Comparison of ENCODE assay signal across 10 cellular contexts in genomic region chr7:45924283-45924682, GRCh38. TPM values are rescaled to one million over a fixed set of nuclear protein-coding genes. Genes with fewer than 3 reads are reported as not detected.
DNase-seq lines count a peak whose midpoint lies in the region; ATAC-seq and TF ChIP-seq lines count a peak whose summit lies in the region.
"Had no signal": no experiment of that assay in that cellular context is flagged by ENCODE, and none has a peak within 500 bp of the region (broad histone marks: within the 10 kb centered on the region; RNA-seq: fewer than 3 reads in every experiment).

No MANE protein-coding gene starts in this region.

- ATAC-seq in esophagus mucosa (peak; percentile 46), psoas muscle (peak in 3 of 4 donors; percentile 41 to 58 (median 44)), HG02870 (IDR thresholded peaks at IDR 0.05; ENCODE audit: unreplicated experiment) (no peak)

- 33 to 54% (median 36%) methylated on average over 5 of the region's 5 CpGs for WGBS in psoas muscle, 3 donors
- 11 to 60% methylated on average over 2 to 5 of the region's 5 CpGs for WGBS in transverse colon (ENCODE audit: low coverage in 1 of 2), 2 donors

- in situ Hi-C loops in transverse colon (cut with MboI; ENCODE audit: low pct_ligation_motif_present in 1 of 4, low pct_unique_long_range_greater_than_20kb in 1 of 4, low sequenced_read_pairs in 3 of 4), result loop anchor here in 3 of 4 donors (5.0 to 25.0 kb wide), 5 partner anchors 428 to 1263 kb away; no protein-coding TSS in a partner anchor

- no peaks in the 10 kb centered on the region for H3K9me3 ChIP-seq in psoas muscle
- H3K9me3 ChIP-seq in transverse colon, result no peaks in the 10 kb centered on the region

- no peak overlapping the region for H3K27ac Mint-ChIP-seq in mesothelial cell of epicardium
- H3K27ac Mint-ChIP-seq: activated CD4-positive, alpha-beta T cell treated with anti-CD3 and anti-CD28 coated beads, Interleukin-2, amount 10 ng/mL, durations not matched to agents 7 days and 5 days had no signal

- TF ChIP-seq CTCF in psoas muscle (IDR thresholded peaks at IDR 0.05) (no peak), transverse colon (IDR thresholded peaks at IDR 0.05) (no peak), mesothelial cell of epicardium (IDR thresholded peaks at IDR 0.05; ENCODE audit: unreplicated experiment) (no peak)

- peaks cover 32% of the 10 kb centered on the region for H3K4me1 Mint-ChIP-seq in mesothelial cell of epicardium

- no peak for TF ChIP-seq POLR2A in transverse colon (IDR thresholded peaks at IDR 0.05)

- H3K27ac ChIP-seq in psoas muscle (no peak overlapping the region), transverse colon (no peak overlapping the region)

- TF ChIP-seq EP300 in transverse colon (IDR thresholded peaks at IDR 0.05; ENCODE audit: low read depth), result no peak

- H3K4me3 ChIP-seq in psoas muscle (no peak overlapping the region), transverse colon (no peak overlapping the region)

- H3K27me3 Mint-ChIP-seq in mesothelial cell of epicardium (ENCODE audit: low read depth), result no peaks in the 10 kb centered on the region

- H3K36me3 Mint-ChIP-seq in mesothelial cell of epicardium, result peaks cover 15% of the 10 kb centered on the region

- peak; percentile 67 for DNase-seq in GM04504 (ENCODE audit: low read depth)
- peak; percentile 89 for DNase-seq in RPMI7951 (ENCODE audit: low read depth)
- DNase-seq in psoas muscle, result no peak
- DNase-seq in transverse colon, result no peak
- DNase-seq in mesothelial cell of epicardium (ENCODE audit: low spot score in 2 of 2, unreplicated experiment in 2 of 2), result no peak
- DNase-seq in inferior parietal cortex (ENCODE audit: extremely low spot score), result no peak
- DNase-seq: activated CD4-positive, alpha-beta T cell treated with anti-CD3 and anti-CD28 coated beads, Interleukin-2, amount 10 ng/mL, durations not matched to agents 7 days and 5 days; NCI-H1092 treated with DMSO at 0.1 percent for 48 hours had no signal

- H3K4me3 Mint-ChIP-seq in mesothelial cell of epicardium, result no peak overlapping the region
- H3K4me3 Mint-ChIP-seq: activated CD4-positive, alpha-beta T cell treated with anti-CD3 and anti-CD28 coated beads, Interleukin-2, amount 10 ng/mL, durations not matched to agents 7 days and 5 days had no signal

- H3K27me3 ChIP-seq in psoas muscle (ENCODE audit: insufficient read depth in 3 of 3, low read length in 2 of 3), result peaks cover 0 to 43% (median 16%) of the 10 kb centered on the region in 3 donors
- H3K27me3 ChIP-seq in transverse colon, result peaks cover 44% of the 10 kb centered on the region

- H3K4me1 ChIP-seq in psoas muscle, result peaks cover 9% of the 10 kb centered on the region
- H3K4me1 ChIP-seq in transverse colon, result peaks cover 0 to 27% (median 19%) of the 10 kb centered on the region in 4 donors

- no peaks in the 10 kb centered on the region for H3K36me3 ChIP-seq in psoas muscle (ENCODE audit: insufficient read depth in 1 of 2, low read depth in 1 of 2)
- no peaks in the 10 kb centered on the region for H3K36me3 ChIP-seq in transverse colon

- H3K9me3 Mint-ChIP-seq in mesothelial cell of epicardium, result peaks cover 24% of the 10 kb centered on the region
- H3K9me3 Mint-ChIP-seq: activated CD4-positive, alpha-beta T cell treated with anti-CD3 and anti-CD28 coated beads, Interleukin-2, amount 10 ng/mL, durations not matched to agents 7 days and 5 days had no signal

- intact Hi-C loops in psoas muscle (cut with DNase I) (no loop called here), transverse colon (cut with DNase I; ENCODE audit: low total_unique reads) (no loop called here)

RNA-seq across cellular contexts. Expression of gene IGFBP3, which starts 3.2 kb away (rescaled TPM):
- 10.1 and 11.7 TPM in 2 replicates for total RNA-seq in RPMI7951 (2014; rRNA removed; shearing (Covaris generic))
- total RNA-seq in esophagus mucosa, result 7.9 TPM
- 10 to 100 TPM; 13.9 to 62.6 (median 38.7) TPM for total RNA-seq in psoas muscle
- polyA plus RNA-seq in psoas muscle, result 100 to 1,000 TPM in 1 of 3 donors, 10 to 100 TPM in 2; 19.8 to 114 (median 26.4) TPM
- 100 to 1,000 TPM in 1 of 4 donors, 10 to 100 TPM in 3; 25.4 to 118 (median 57.6) TPM for total RNA-seq in transverse colon
- total RNA-seq in mesothelial cell of epicardium, result 1,085 to 1,177 TPM (median 1,171 TPM) in 3 replicates

RNA-seq across cellular contexts. Expression of gene IGFBP1, which starts 36.0 kb away (rescaled TPM):
- total RNA-seq in RPMI7951 (2014; rRNA removed; shearing (Covaris generic)), result not detected in 2 replicates
- not detected for total RNA-seq in esophagus mucosa
- not detected for total RNA-seq in psoas muscle
- polyA plus RNA-seq in psoas muscle, result not detected
- total RNA-seq in transverse colon, result not detected
- total RNA-seq in mesothelial cell of epicardium, result not detected in 3 replicates
- total RNA-seq: activated CD4-positive, alpha-beta T cell treated with anti-CD3 and anti-CD28 coated beads, Interleukin-2, amount 10 ng/mL, durations not matched to agents 7 days and 5 days had no signal

RNA-seq across cellular contexts. Expression of gene CCDC201, which starts 51.4 kb away (rescaled TPM):
- not detected in 2 replicates for total RNA-seq in RPMI7951 (2014; rRNA removed; shearing (Covaris generic))
- not detected for total RNA-seq in esophagus mucosa
- not detected for total RNA-seq in psoas muscle
- not detected for polyA plus RNA-seq in psoas muscle
- total RNA-seq in transverse colon, result not detected
- total RNA-seq in mesothelial cell of epicardium, result not detected in 3 replicates
- total RNA-seq: activated CD4-positive, alpha-beta T cell treated with anti-CD3 and anti-CD28 coated beads, Interleukin-2, amount 10 ng/mL, durations not matched to agents 7 days and 5 days had no signal

Comparison
In these comparisons a context has a peak if more than half of its experiments do, and no peak if none do; other contexts are left out.
1. DNase-seq: peak in GM04504 (single experiment) and RPMI7951 (single experiment); none in psoas muscle (0 of 2), transverse colon (single experiment), mesothelial cell of epicardium (0 of 2) and inferior parietal cortex (single experiment).